In the genomic region with DNA sequence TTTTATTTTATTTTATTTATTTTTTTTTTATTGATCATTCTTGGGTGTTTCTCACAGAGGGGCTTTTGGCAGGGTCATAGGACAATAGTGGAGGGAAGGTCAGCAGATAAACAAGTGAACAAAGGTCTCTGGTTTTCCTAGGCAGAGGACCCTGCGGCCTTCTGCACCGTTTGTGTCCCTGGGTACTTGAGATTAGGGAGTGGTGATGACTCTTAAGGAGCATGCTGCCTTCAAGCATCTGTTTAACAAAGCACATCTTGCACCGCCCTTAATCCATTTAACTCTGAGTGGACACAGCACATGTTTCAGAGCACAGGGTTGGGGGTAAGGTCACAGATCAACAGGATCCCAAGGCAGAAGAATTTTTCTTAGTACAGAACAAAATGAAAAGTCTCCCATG, we compare ENCODE assay signal across 1 cellular context.
TF ChIP-seq lines count a peak whose summit lies in the region.

No MANE protein-coding gene starts in this region.

TF ChIP-seq in K562, 482 proteins besides CTCF, POLR2A, EP300 and RAD21:
- TF ChIP-seq KDM1A (IDR thresholded peaks at IDR 0.05), result peak in 1 of 2 experiments; percentile 38; a peak in 1 of 4 replicates
- peak in 1 of 2 experiments; percentile 10; a peak in 1 of 4 replicates for TF ChIP-seq TRIM24 (IDR thresholded peaks at IDR 0.05)
- peak; percentile 60; the same call in 1 of the 2 replicates for TF ChIP-seq DPF2 (IDR thresholded peaks at IDR 0.05)
- peak; percentile 49 for TF ChIP-seq TCF3 (CRISPR knock-in tag; IDR thresholded peaks at IDR 0.05)
- TF ChIP-seq FOXK2 (conservative IDR thresholded peaks at IDR 0.05 in 1 of 2, IDR thresholded peaks at IDR 0.05 in 1 of 2; ENCODE audit: low read depth in 2 of 2), result peak in 1 of 2 experiments; percentile 38; a peak in 1 of 4 replicates
- TF ChIP-seq NCOR1 (IDR thresholded peaks at IDR 0.05), result peak; percentile 45; the same call in 1 of the 2 replicates
- TF ChIP-seq, protein P1, sequence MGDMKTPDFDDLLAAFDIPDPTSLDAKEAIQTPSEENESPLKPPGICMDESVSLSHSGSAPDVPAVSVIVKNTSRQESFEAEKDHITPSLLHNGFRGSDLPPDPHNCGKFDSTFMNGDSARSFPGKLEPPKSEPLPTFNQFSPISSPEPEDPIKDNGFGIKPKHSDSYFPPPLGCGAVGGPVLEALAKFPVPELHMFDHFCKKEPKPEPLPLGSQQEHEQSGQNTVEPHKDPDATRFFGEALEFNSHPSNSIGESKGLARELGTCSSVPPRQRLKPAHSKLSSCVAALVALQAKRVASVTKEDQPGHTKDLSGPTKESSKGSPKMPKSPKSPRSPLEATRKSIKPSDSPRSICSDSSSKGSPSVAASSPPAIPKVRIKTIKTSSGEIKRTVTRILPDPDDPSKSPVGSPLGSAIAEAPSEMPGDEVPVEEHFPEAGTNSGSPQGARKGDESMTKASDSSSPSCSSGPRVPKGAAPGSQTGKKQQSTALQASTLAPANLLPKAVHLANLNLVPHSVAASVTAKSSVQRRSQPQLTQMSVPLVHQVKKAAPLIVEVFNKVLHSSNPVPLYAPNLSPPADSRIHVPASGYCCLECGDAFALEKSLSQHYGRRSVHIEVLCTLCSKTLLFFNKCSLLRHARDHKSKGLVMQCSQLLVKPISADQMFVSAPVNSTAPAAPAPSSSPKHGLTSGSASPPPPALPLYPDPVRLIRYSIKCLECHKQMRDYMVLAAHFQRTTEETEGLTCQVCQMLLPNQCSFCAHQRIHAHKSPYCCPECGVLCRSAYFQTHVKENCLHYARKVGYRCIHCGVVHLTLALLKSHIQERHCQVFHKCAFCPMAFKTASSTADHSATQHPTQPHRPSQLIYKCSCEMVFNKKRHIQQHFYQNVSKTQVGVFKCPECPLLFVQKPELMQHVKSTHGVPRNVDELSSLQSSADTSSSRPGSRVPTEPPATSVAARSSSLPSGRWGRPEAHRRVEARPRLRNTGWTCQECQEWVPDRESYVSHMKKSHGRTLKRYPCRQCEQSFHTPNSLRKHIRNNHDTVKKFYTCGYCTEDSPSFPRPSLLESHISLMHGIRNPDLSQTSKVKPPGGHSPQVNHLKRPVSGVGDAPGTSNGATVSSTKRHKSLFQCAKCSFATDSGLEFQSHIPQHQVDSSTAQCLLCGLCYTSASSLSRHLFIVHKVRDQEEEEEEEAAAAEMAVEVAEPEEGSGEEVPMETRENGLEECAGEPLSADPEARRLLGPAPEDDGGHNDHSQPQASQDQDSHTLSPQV (IDR thresholded peaks at IDR 0.05), result 0 out of 2 replicates have a peak, but pooled peaks have one; percentile 27
- peak; percentile 76 for TF ChIP-seq ARID1B (IDR thresholded peaks at IDR 0.05)
- TF ChIP-seq TAL1 (IDR thresholded peaks at IDR 0.05), result peak; percentile 66; the same call in 1 of the 2 replicates
- TF ChIP-seq EP400 (IDR thresholded peaks at IDR 0.05), result peak; percentile 43; the same call in 1 of the 2 replicates
- TF ChIP-seq MNT (conservative IDR thresholded peaks at IDR 0.05), result peak; percentile 58 to 81; a peak in 3 of 4 replicates
- peak; percentile 78 for TF ChIP-seq CBFA2T2 (conservative IDR thresholded peaks at IDR 0.05)
- peak; percentile 67 for TF ChIP-seq MAX (CRISPR knock-in tag; IDR thresholded peaks at IDR 0.05)
- TF ChIP-seq CTBP1 (IDR thresholded peaks at IDR 0.05; ENCODE audit: borderline replicate concordance), result peak; percentile 39; the same call in 1 of the 2 replicates
- TF ChIP-seq CBFA2T3 (IDR thresholded peaks at IDR 0.05), result peak; percentile 84
- peak in 1 of 2 experiments; percentile 60; a peak in 1 of 4 replicates for TF ChIP-seq HDAC1 (IDR thresholded peaks at IDR 0.05)
- TF ChIP-seq, protein P2, sequence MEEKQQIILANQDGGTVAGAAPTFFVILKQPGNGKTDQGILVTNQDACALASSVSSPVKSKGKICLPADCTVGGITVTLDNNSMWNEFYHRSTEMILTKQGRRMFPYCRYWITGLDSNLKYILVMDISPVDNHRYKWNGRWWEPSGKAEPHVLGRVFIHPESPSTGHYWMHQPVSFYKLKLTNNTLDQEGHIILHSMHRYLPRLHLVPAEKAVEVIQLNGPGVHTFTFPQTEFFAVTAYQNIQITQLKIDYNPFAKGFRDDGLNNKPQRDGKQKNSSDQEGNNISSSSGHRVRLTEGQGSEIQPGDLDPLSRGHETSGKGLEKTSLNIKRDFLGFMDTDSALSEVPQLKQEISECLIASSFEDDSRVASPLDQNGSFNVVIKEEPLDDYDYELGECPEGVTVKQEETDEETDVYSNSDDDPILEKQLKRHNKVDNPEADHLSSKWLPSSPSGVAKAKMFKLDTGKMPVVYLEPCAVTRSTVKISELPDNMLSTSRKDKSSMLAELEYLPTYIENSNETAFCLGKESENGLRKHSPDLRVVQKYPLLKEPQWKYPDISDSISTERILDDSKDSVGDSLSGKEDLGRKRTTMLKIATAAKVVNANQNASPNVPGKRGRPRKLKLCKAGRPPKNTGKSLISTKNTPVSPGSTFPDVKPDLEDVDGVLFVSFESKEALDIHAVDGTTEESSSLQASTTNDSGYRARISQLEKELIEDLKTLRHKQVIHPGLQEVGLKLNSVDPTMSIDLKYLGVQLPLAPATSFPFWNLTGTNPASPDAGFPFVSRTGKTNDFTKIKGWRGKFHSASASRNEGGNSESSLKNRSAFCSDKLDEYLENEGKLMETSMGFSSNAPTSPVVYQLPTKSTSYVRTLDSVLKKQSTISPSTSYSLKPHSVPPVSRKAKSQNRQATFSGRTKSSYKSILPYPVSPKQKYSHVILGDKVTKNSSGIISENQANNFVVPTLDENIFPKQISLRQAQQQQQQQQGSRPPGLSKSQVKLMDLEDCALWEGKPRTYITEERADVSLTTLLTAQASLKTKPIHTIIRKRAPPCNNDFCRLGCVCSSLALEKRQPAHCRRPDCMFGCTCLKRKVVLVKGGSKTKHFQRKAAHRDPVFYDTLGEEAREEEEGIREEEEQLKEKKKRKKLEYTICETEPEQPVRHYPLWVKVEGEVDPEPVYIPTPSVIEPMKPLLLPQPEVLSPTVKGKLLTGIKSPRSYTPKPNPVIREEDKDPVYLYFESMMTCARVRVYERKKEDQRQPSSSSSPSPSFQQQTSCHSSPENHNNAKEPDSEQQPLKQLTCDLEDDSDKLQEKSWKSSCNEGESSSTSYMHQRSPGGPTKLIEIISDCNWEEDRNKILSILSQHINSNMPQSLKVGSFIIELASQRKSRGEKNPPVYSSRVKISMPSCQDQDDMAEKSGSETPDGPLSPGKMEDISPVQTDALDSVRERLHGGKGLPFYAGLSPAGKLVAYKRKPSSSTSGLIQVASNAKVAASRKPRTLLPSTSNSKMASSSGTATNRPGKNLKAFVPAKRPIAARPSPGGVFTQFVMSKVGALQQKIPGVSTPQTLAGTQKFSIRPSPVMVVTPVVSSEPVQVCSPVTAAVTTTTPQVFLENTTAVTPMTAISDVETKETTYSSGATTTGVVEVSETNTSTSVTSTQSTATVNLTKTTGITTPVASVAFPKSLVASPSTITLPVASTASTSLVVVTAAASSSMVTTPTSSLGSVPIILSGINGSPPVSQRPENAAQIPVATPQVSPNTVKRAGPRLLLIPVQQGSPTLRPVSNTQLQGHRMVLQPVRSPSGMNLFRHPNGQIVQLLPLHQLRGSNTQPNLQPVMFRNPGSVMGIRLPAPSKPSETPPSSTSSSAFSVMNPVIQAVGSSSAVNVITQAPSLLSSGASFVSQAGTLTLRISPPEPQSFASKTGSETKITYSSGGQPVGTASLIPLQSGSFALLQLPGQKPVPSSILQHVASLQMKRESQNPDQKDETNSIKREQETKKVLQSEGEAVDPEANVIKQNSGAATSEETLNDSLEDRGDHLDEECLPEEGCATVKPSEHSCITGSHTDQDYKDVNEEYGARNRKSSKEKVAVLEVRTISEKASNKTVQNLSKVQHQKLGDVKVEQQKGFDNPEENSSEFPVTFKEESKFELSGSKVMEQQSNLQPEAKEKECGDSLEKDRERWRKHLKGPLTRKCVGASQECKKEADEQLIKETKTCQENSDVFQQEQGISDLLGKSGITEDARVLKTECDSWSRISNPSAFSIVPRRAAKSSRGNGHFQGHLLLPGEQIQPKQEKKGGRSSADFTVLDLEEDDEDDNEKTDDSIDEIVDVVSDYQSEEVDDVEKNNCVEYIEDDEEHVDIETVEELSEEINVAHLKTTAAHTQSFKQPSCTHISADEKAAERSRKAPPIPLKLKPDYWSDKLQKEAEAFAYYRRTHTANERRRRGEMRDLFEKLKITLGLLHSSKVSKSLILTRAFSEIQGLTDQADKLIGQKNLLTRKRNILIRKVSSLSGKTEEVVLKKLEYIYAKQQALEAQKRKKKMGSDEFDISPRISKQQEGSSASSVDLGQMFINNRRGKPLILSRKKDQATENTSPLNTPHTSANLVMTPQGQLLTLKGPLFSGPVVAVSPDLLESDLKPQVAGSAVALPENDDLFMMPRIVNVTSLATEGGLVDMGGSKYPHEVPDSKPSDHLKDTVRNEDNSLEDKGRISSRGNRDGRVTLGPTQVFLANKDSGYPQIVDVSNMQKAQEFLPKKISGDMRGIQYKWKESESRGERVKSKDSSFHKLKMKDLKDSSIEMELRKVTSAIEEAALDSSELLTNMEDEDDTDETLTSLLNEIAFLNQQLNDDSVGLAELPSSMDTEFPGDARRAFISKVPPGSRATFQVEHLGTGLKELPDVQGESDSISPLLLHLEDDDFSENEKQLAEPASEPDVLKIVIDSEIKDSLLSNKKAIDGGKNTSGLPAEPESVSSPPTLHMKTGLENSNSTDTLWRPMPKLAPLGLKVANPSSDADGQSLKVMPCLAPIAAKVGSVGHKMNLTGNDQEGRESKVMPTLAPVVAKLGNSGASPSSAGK (IDR thresholded peaks at IDR 0.05), result peak; percentile 17; the same call in 1 of the 2 replicates
